In genomic region chr15:28912422-28912821, GRCh38 we compare ENCODE assay signal across 1 cellular context.
TF ChIP-seq lines count a peak whose summit lies in the region.

No MANE protein-coding gene starts in this region.

TF ChIP-seq in K562, 482 proteins besides CTCF, POLR2A, EP300 and RAD21 (continued from another document):
- TF ChIP-seq, protein P1, sequence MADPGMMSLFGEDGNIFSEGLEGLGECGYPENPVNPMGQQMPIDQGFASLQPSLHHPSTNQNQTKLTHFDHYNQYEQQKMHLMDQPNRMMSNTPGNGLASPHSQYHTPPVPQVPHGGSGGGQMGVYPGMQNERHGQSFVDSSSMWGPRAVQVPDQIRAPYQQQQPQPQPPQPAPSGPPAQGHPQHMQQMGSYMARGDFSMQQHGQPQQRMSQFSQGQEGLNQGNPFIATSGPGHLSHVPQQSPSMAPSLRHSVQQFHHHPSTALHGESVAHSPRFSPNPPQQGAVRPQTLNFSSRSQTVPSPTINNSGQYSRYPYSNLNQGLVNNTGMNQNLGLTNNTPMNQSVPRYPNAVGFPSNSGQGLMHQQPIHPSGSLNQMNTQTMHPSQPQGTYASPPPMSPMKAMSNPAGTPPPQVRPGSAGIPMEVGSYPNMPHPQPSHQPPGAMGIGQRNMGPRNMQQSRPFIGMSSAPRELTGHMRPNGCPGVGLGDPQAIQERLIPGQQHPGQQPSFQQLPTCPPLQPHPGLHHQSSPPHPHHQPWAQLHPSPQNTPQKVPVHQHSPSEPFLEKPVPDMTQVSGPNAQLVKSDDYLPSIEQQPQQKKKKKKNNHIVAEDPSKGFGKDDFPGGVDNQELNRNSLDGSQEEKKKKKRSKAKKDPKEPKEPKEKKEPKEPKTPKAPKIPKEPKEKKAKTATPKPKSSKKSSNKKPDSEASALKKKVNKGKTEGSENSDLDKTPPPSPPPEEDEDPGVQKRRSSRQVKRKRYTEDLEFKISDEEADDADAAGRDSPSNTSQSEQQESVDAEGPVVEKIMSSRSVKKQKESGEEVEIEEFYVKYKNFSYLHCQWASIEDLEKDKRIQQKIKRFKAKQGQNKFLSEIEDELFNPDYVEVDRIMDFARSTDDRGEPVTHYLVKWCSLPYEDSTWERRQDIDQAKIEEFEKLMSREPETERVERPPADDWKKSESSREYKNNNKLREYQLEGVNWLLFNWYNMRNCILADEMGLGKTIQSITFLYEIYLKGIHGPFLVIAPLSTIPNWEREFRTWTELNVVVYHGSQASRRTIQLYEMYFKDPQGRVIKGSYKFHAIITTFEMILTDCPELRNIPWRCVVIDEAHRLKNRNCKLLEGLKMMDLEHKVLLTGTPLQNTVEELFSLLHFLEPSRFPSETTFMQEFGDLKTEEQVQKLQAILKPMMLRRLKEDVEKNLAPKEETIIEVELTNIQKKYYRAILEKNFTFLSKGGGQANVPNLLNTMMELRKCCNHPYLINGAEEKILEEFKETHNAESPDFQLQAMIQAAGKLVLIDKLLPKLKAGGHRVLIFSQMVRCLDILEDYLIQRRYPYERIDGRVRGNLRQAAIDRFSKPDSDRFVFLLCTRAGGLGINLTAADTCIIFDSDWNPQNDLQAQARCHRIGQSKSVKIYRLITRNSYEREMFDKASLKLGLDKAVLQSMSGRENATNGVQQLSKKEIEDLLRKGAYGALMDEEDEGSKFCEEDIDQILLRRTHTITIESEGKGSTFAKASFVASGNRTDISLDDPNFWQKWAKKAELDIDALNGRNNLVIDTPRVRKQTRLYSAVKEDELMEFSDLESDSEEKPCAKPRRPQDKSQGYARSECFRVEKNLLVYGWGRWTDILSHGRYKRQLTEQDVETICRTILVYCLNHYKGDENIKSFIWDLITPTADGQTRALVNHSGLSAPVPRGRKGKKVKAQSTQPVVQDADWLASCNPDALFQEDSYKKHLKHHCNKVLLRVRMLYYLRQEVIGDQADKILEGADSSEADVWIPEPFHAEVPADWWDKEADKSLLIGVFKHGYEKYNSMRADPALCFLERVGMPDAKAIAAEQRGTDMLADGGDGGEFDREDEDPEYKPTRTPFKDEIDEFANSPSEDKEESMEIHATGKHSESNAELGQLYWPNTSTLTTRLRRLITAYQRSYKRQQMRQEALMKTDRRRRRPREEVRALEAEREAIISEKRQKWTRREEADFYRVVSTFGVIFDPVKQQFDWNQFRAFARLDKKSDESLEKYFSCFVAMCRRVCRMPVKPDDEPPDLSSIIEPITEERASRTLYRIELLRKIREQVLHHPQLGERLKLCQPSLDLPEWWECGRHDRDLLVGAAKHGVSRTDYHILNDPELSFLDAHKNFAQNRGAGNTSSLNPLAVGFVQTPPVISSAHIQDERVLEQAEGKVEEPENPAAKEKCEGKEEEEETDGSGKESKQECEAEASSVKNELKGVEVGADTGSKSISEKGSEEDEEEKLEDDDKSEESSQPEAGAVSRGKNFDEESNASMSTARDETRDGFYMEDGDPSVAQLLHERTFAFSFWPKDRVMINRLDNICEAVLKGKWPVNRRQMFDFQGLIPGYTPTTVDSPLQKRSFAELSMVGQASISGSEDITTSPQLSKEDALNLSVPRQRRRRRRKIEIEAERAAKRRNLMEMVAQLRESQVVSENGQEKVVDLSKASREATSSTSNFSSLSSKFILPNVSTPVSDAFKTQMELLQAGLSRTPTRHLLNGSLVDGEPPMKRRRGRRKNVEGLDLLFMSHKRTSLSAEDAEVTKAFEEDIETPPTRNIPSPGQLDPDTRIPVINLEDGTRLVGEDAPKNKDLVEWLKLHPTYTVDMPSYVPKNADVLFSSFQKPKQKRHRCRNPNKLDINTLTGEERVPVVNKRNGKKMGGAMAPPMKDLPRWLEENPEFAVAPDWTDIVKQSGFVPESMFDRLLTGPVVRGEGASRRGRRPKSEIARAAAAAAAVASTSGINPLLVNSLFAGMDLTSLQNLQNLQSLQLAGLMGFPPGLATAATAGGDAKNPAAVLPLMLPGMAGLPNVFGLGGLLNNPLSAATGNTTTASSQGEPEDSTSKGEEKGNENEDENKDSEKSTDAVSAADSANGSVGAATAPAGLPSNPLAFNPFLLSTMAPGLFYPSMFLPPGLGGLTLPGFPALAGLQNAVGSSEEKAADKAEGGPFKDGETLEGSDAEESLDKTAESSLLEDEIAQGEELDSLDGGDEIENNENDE (IDR thresholded peaks at IDR 0.05; ENCODE audit: low read depth, low read length): no peak
- TF ChIP-seq ZNF561 (CRISPR knock-in tag; conservative IDR thresholded peaks at IDR 0.05) (no peak), SUPT5H (IDR thresholded peaks at IDR 0.05) (no peak), ETS2 (tag; IDR thresholded peaks at IDR 0.05; ENCODE audit: borderline replicate concordance, poor library complexity, severe bottlenecking) (no peak), GATAD2A (IDR thresholded peaks at IDR 0.05) (no peak), THRAP3 (IDR thresholded peaks at IDR 0.05; ENCODE audit: borderline replicate concordance) (no peak), HNRNPL (IDR thresholded peaks at IDR 0.05; ENCODE audit: low read depth, low read length) (no peak), HDAC3 (IDR thresholded peaks at IDR 0.05; ENCODE audit: borderline replicate concordance, partially characterized antibody) (no peak), HIVEP1 (CRISPR knock-in tag; IDR thresholded peaks at IDR 0.05) (no peak), CREBBP (IDR thresholded peaks at IDR 0.05; ENCODE audit: low read depth, low read length) (no peak), SETDB1 (IDR thresholded peaks at IDR 0.05; ENCODE audit: low read length) (no peak), ZFPM2 (CRISPR knock-in tag; IDR thresholded peaks at IDR 0.05) (no peak), MEF2A (IDR thresholded peaks at IDR 0.05; ENCODE audit: control insufficient read depth, low read depth, low read length) (no peak), TAF9B (IDR thresholded peaks at IDR 0.05; ENCODE audit: partially characterized antibody) (no peak), FOXA3 (CRISPR knock-in tag; conservative IDR thresholded peaks at IDR 0.05 in 1 of 2, IDR thresholded peaks at IDR 0.05 in 1 of 2) (no peak), ESRRB (CRISPR knock-in tag; IDR thresholded peaks at IDR 0.05; ENCODE audit: borderline replicate concordance) (no peak), ZBTB9 (CRISPR knock-in tag; IDR thresholded peaks at IDR 0.05) (no peak), TCFL5 (CRISPR knock-in tag; conservative IDR thresholded peaks at IDR 0.05) (no peak), U2AF2 (optimal IDR thresholded peaks at IDR 0.05; ENCODE audit: low read depth, low read length) (no peak), LCOR (CRISPR knock-in tag; IDR thresholded peaks at IDR 0.05) (no peak), AFF1 (IDR thresholded peaks at IDR 0.05; ENCODE audit: low read depth in 1 of 2, partially characterized antibody in 2 of 2) (no peak), RBM17 (IDR thresholded peaks at IDR 0.05; ENCODE audit: borderline replicate concordance, low read depth, low read length) (no peak), PTRF (tag; IDR thresholded peaks at IDR 0.05) (no peak), SIRT6 (IDR thresholded peaks at IDR 0.05; ENCODE audit: low read depth, low read length) (no peak), BDP1 (IDR thresholded peaks at IDR 0.05; ENCODE audit: insufficient read depth, insufficient read length) (no peak)
- TF ChIP-seq, protein P2, sequence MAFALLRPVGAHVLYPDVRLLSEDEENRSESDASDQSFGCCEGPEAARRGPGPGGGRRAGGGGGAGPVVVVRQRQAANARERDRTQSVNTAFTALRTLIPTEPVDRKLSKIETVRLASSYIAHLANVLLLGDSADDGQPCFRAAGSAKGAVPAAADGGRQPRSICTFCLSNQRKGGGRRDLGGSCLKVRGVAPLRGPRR (CRISPR knock-in tag; IDR thresholded peaks at IDR 0.05): no peak
